ENCODE assay signal across 33 cellular contexts in the genomic region with DNA sequence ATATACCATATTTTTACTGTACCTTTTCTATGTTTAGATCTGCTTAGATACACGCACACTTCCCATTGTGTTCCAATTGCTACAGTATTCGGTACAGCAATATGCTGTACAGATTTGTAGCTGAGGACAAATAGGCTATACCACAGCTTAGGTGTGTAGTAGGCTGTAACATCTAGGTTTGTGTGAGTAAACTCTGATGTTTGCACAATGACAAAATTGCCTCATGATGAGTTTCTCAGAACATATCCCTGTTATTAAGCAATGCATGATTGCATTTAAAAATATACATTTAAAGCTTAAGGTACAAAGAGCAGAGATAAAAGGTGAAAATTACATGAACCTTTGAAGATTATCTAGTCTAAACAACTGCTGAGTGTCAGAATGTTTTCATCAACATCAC.
"Had no signal": no experiment of that assay in that cellular context is flagged by ENCODE, and none has a peak within 500 bp of the region (broad histone marks: within the 10 kb centered on the region; RNA-seq: fewer than 3 reads in every experiment).

No MANE protein-coding gene starts in this region.

- H3K4me1 Mint-ChIP-seq: activated CD4-positive, alpha-beta T cell treated with anti-CD3 and anti-CD28 coated beads for 36 hours; activated CD4-positive, alpha-beta T cell treated with anti-CD3 and anti-CD28 coated beads, Interleukin-2, amount 10 ng/mL, durations not matched to agents 24 days and 14 days; activated CD8-positive, alpha-beta memory T cell treated with anti-CD3 and anti-CD28 coated beads, Interleukin-2, amount 10 ng/mL, durations not matched to agents 7 days and 5 days; activated naive CD4-positive, alpha-beta T cell treated with anti-CD3 and anti-CD28 coated beads, Interleukin-2, amount 50 U/mL, for 24 hours; activated naive CD8-positive, alpha-beta T cell treated with anti-CD3 and anti-CD28 coated beads for 36 hours; activated naive CD8-positive, alpha-beta T cell treated with anti-CD3 and anti-CD28 coated beads, Interleukin-2, amount 50 U/mL, for 24 hours; T-helper 17 cell had no signal

- ATAC-seq: activated CD4-positive, alpha-beta T cell treated with anti-CD3 and anti-CD28 coated beads for 36 hours; activated CD8-positive, alpha-beta memory T cell treated with anti-CD3 and anti-CD28 coated beads, Interleukin-2, amount 10 ng/mL, durations not matched to agents 7 days and 5 days; activated CD8-positive, alpha-beta T cell treated with anti-CD3 and anti-CD28 coated beads, Interleukin-2, amount 10 ng/mL, durations not matched to agents 7 days and 5 days; activated naive CD8-positive, alpha-beta T cell treated with anti-CD3 and anti-CD28 coated beads, Interleukin-2, amount 50 U/mL, for 24 hours; effector memory CD8-positive, alpha-beta T cell; gastroesophageal sphincter; heart right ventricle; T-helper 17 cell had no signal

- H3K4me3 ChIP-seq: adrenal gland, ascending aorta, esophagus squamous epithelium, gastroesophageal sphincter, heart right ventricle, hepatocyte had no signal

- H3K9me3 Mint-ChIP-seq: activated CD4-positive, alpha-beta T cell treated with anti-CD3 and anti-CD28 coated beads, Interleukin-2, amount 10 ng/mL, durations not matched to agents 24 days and 14 days; activated naive CD4-positive, alpha-beta T cell treated with anti-CD3 and anti-CD28 coated beads, Interleukin-2, amount 50 U/mL, for 24 hours; activated naive CD8-positive, alpha-beta T cell treated with anti-CD3 and anti-CD28 coated beads for 36 hours; activated T-helper 1 cell treated with anti-CD3 and anti-CD28 coated beads, Interleukin-12 subunit alpha, Interleukin-12 subunit beta, Interleukin-2, Interleukin-4 antibody, amounts not matched to agents 30 ng/mL and 10 ng/mL and 1 ng/mL, durations not matched to agents 14 hours and 24 hours and 36 hours had no signal

- FAIRE-seq: colon had no signal

- H3K36me3 ChIP-seq: adrenal gland, ascending aorta, esophagus squamous epithelium, gastroesophageal sphincter, heart right ventricle had no signal

- H3K27me3 Mint-ChIP-seq: activated CD4-positive, alpha-beta memory T cell treated with anti-CD3 and anti-CD28 coated beads for 36 hours; activated CD4-positive, alpha-beta T cell treated with anti-CD3 and anti-CD28 coated beads for 36 hours; activated CD8-positive, alpha-beta memory T cell treated with anti-CD3 and anti-CD28 coated beads, Interleukin-2, amount 10 ng/mL, durations not matched to agents 7 days and 5 days; activated naive CD8-positive, alpha-beta T cell treated with anti-CD3 and anti-CD28 coated beads for 36 hours; activated naive CD8-positive, alpha-beta T cell treated with anti-CD3 and anti-CD28 coated beads, Interleukin-2, amount 50 U/mL, for 24 hours; brain; effector memory CD8-positive, alpha-beta T cell; T-helper 17 cell had no signal

- H3K27ac ChIP-seq: adrenal gland, ascending aorta, epithelial cell of prostate, esophagus squamous epithelium, gastroesophageal sphincter, heart right ventricle had no signal

- DNase-seq: activated CD4-positive, alpha-beta memory T cell treated with anti-CD3 and anti-CD28 coated beads for 36 hours; activated CD4-positive, alpha-beta T cell treated with anti-CD3 and anti-CD28 coated beads for 36 hours; activated CD4-positive, alpha-beta T cell treated with anti-CD3 and anti-CD28 coated beads, Interleukin-2, amount 10 ng/mL, durations not matched to agents 24 days and 14 days; activated CD4-positive, CD25-positive, alpha-beta regulatory T cell; activated CD4-positive, CD25-positive, alpha-beta regulatory T cell treated with anti-CD3 and anti-CD28 coated beads, Interleukin-2, amount 50 U/mL, for 72 hours; activated CD8-positive, alpha-beta memory T cell treated with anti-CD3 and anti-CD28 coated beads, Interleukin-2, amount 10 ng/mL, durations not matched to agents 7 days and 5 days; activated CD8-positive, alpha-beta memory T cell treated with anti-CD3 and anti-CD28 coated beads, Interleukin-2, amount 50 U/mL, for 4 hours; activated CD8-positive, alpha-beta T cell treated with anti-CD3 and anti-CD28 coated beads, Interleukin-2, amount 10 ng/mL, durations not matched to agents 7 days and 5 days; activated effector memory CD4-positive, alpha-beta T cell treated with anti-CD3 and anti-CD28 coated beads, Interleukin-2, amount 50 U/mL, for 16 hours; activated naive CD4-positive, alpha-beta T cell treated with anti-CD3 and anti-CD28 coated beads for 36 hours; activated naive CD8-positive, alpha-beta T cell treated with anti-CD3 and anti-CD28 coated beads for 36 hours; activated naive CD8-positive, alpha-beta T cell treated with anti-CD3 and anti-CD28 coated beads, Interleukin-2, amount 50 U/mL, for 24 hours; activated T-cell treated with anti-CD3 and anti-CD28 coated beads, Interleukin-2, amount 50 U/mL, for 1 hour; activated T-cell treated with anti-CD3 and anti-CD28 coated beads, Interleukin-2, amount 50 U/mL, for 48 hours; adrenal gland; caudate nucleus; cortex of kidney; dermis blood vessel endothelial cell; effector CD4-positive, alpha-beta T cell; effector memory CD8-positive, alpha-beta T cell; esophagus squamous epithelium; foreskin melanocyte; heart right ventricle; T-helper 17 cell had no signal

- H3K4me2 ChIP-seq: hepatocyte had no signal

- H3K4me1 ChIP-seq: adrenal gland, ascending aorta, esophagus squamous epithelium, gastroesophageal sphincter, heart right ventricle had no signal

- H3K9me3 ChIP-seq: adrenal gland, ascending aorta, esophagus squamous epithelium, gastroesophageal sphincter had no signal

- H3K4me3 Mint-ChIP-seq: activated CD4-positive, alpha-beta memory T cell treated with anti-CD3 and anti-CD28 coated beads for 36 hours; activated CD4-positive, alpha-beta T cell treated with anti-CD3 and anti-CD28 coated beads for 36 hours; activated CD4-positive, alpha-beta T cell treated with anti-CD3 and anti-CD28 coated beads, Interleukin-2, amount 10 ng/mL, durations not matched to agents 24 days and 14 days; activated CD8-positive, alpha-beta memory T cell treated with anti-CD3 and anti-CD28 coated beads, Interleukin-2, amount 10 ng/mL, durations not matched to agents 7 days and 5 days; activated CD8-positive, alpha-beta T cell treated with anti-CD3 and anti-CD28 coated beads, Interleukin-2, amount 10 ng/mL, durations not matched to agents 7 days and 5 days; activated naive CD4-positive, alpha-beta T cell treated with anti-CD3 and anti-CD28 coated beads for 36 hours; activated naive CD4-positive, alpha-beta T cell treated with anti-CD3 and anti-CD28 coated beads, Interleukin-2, amount 50 U/mL, for 24 hours; activated naive CD8-positive, alpha-beta T cell treated with anti-CD3 and anti-CD28 coated beads for 36 hours; activated naive CD8-positive, alpha-beta T cell treated with anti-CD3 and anti-CD28 coated beads, Interleukin-2, amount 50 U/mL, for 24 hours; activated T-helper 1 cell treated with anti-CD3 and anti-CD28 coated beads, Interleukin-12 subunit alpha, Interleukin-12 subunit beta, Interleukin-2, Interleukin-4 antibody, amounts not matched to agents 30 ng/mL and 10 ng/mL and 1 ng/mL, durations not matched to agents 14 hours and 24 hours and 36 hours; brain; effector memory CD8-positive, alpha-beta T cell; T-helper 17 cell had no signal

- H3K27me3 ChIP-seq: adrenal gland, ascending aorta, esophagus squamous epithelium, gastroesophageal sphincter, heart right ventricle, hepatocyte had no signal

- H3K79me2 ChIP-seq: hepatocyte had no signal

- H3K36me3 Mint-ChIP-seq: activated CD4-positive, alpha-beta memory T cell treated with anti-CD3 and anti-CD28 coated beads for 36 hours; activated CD8-positive, alpha-beta memory T cell treated with anti-CD3 and anti-CD28 coated beads, Interleukin-2, amount 10 ng/mL, durations not matched to agents 7 days and 5 days; activated naive CD4-positive, alpha-beta T cell treated with anti-CD3 and anti-CD28 coated beads, Interleukin-2, amount 50 U/mL, for 24 hours; activated naive CD8-positive, alpha-beta T cell treated with anti-CD3 and anti-CD28 coated beads for 36 hours; brain had no signal

- H3K27ac Mint-ChIP-seq: activated CD4-positive, alpha-beta memory T cell treated with anti-CD3 and anti-CD28 coated beads for 36 hours; activated CD4-positive, alpha-beta T cell treated with anti-CD3 and anti-CD28 coated beads for 36 hours; activated CD4-positive, alpha-beta T cell treated with anti-CD3 and anti-CD28 coated beads, Interleukin-2, amount 10 ng/mL, durations not matched to agents 24 days and 14 days; activated CD8-positive, alpha-beta memory T cell treated with anti-CD3 and anti-CD28 coated beads, Interleukin-2, amount 10 ng/mL, durations not matched to agents 7 days and 5 days; activated CD8-positive, alpha-beta T cell treated with anti-CD3 and anti-CD28 coated beads, Interleukin-2, amount 10 ng/mL, durations not matched to agents 7 days and 5 days; activated naive CD4-positive, alpha-beta T cell treated with anti-CD3 and anti-CD28 coated beads for 36 hours; activated naive CD4-positive, alpha-beta T cell treated with anti-CD3 and anti-CD28 coated beads, Interleukin-2, amount 50 U/mL, for 24 hours; activated naive CD8-positive, alpha-beta T cell treated with anti-CD3 and anti-CD28 coated beads for 36 hours; activated naive CD8-positive, alpha-beta T cell treated with anti-CD3 and anti-CD28 coated beads, Interleukin-2, amount 50 U/mL, for 24 hours; activated T-helper 1 cell treated with anti-CD3 and anti-CD28 coated beads, Interleukin-12 subunit alpha, Interleukin-12 subunit beta, Interleukin-2, Interleukin-4 antibody, amounts not matched to agents 30 ng/mL and 10 ng/mL and 1 ng/mL, durations not matched to agents 14 hours and 24 hours and 36 hours; activated T-helper 2 cell treated with anti-CD3 and anti-CD28 coated beads, Interferon-gamma antibody, Interleukin-2, Interleukin-4, amounts not matched to agents 10 μg/mL and 5 μg/mL and 100 μg/mL, durations not matched to agents 14 hours and 24 hours and 36 hours; brain; effector memory CD8-positive, alpha-beta T cell; T-helper 17 cell had no signal

- H2AFZ ChIP-seq: hepatocyte had no signal
